Comparison of ENCODE assay signal across 19 cellular contexts in genomic region chr13:31957772-31958171, GRCh38.
DNase-seq lines count a peak whose midpoint lies in the region; FAIRE-seq and TF ChIP-seq lines count a peak whose summit lies in the region.
"Had no signal": no experiment of that assay in that cellular context is flagged by ENCODE, and none has a peak within 500 bp of the region (broad histone marks: within the 10 kb centered on the region; RNA-seq: fewer than 3 reads in every experiment).

No MANE protein-coding gene starts in this region.

- no peak overlapping the region for H2AFZ ChIP-seq in fibroblast of lung (ENCODE audit: low read length)

- H3K9me3 ChIP-seq in fibroblast of lung (ENCODE audit: control insufficient read depth, insufficient read depth, low read depth, low read length): no peaks in the 10 kb centered on the region
- H3K9me3 ChIP-seq: SJCRH30 had no signal

- no peak for TF ChIP-seq CTCF in NB4 (IDR thresholded peaks at IDR 0.05; ENCODE audit: low read depth, low read length)
- no peak for TF ChIP-seq CTCF in fibroblast of lung (conservative IDR thresholded peaks at IDR 0.05 in 1 of 2, IDR thresholded peaks at IDR 0.05 in 1 of 2; ENCODE audit: low read depth in 1 of 2, low read length in 2 of 2)
- no peak for TF ChIP-seq CTCF in type B pancreatic cell (conservative IDR thresholded peaks at IDR 0.05)

- DNase-seq in CD1c-positive myeloid dendritic cell (ENCODE audit: extremely low spot score): peak; percentile 57
- no peak for DNase-seq in GM18507 (ENCODE audit: extremely low spot score, insufficient read length, low read depth)
- peak; percentile 23 for DNase-seq in NB4 (ENCODE audit: low read depth)
- DNase-seq in fibroblast of lung (ENCODE audit: low read depth in 2 of 2): no peak
- DNase-seq in NCI-H69 (lab: John Stamatoyannopoulos, UW): no peak
- no peak for DNase-seq in NCI-H146 (lab: John Stamatoyannopoulos, UW)
- no peak for DNase-seq in type B pancreatic cell (ENCODE audit: extremely low spot score, unreplicated experiment)
- no peak for DNase-seq in SW 1271 (lab: John Stamatoyannopoulos, UW)
- DNase-seq: ACHN, C1 segment of cervical spinal cord, DMS79, HCEC 1CT, NCI-H1092, NCI-H1436 treated with DMSO at 0.1 percent for 48 hours, NCI-H2081, NCI-H774, SJCRH30 had no signal

- H3K9ac ChIP-seq in fibroblast of lung (ENCODE audit: insufficient read depth, low read length): no peak overlapping the region

- no peaks in the 10 kb centered on the region for H4K20me1 ChIP-seq in fibroblast of lung (ENCODE audit: control insufficient read depth, extremely low read depth, insufficient read depth, low read length)

- no peak overlapping the region for H3K27ac Mint-ChIP-seq in type B pancreatic cell
- H3K27ac Mint-ChIP-seq: T-helper 2 cell treated with Interferon-gamma antibody and Interleukin-4, amounts not matched to agents 5 μg/mL and 100 μg/mL, for 36 hours had no signal

- no peaks in the 10 kb centered on the region for H3K4me1 ChIP-seq in fibroblast of lung (ENCODE audit: control insufficient read depth, extremely low read depth, insufficient read depth, low read length)
- H3K4me1 ChIP-seq: SJCRH30 had no signal

- no peaks in the 10 kb centered on the region for H3K27me3 Mint-ChIP-seq in type B pancreatic cell

- no peaks in the 10 kb centered on the region for H3K27me3 ChIP-seq in fibroblast of lung (ENCODE audit: control insufficient read depth, insufficient read depth, low read length)
- H3K27me3 ChIP-seq: SJCRH30 had no signal

- H3K4me3 Mint-ChIP-seq in type B pancreatic cell: no peak overlapping the region
- H3K4me3 Mint-ChIP-seq: T-helper 2 cell treated with Interferon-gamma antibody and Interleukin-4, amounts not matched to agents 5 μg/mL and 100 μg/mL, for 36 hours had no signal

- no peaks in the 10 kb centered on the region for H3K36me3 ChIP-seq in fibroblast of lung (ENCODE audit: control insufficient read depth, insufficient read depth, low read length)
- H3K36me3 ChIP-seq: SJCRH30 had no signal

- H3K79me2 ChIP-seq in fibroblast of lung (ENCODE audit: control insufficient read depth, insufficient read depth, low read length): no peaks in the 10 kb centered on the region

- no peaks in the 10 kb centered on the region for H3K9me3 Mint-ChIP-seq in type B pancreatic cell
- H3K9me3 Mint-ChIP-seq: T-helper 2 cell treated with Interferon-gamma antibody and Interleukin-4, amounts not matched to agents 5 μg/mL and 100 μg/mL, for 36 hours had no signal

- no peaks in the 10 kb centered on the region for H3K4me1 Mint-ChIP-seq in type B pancreatic cell (ENCODE audit: unreplicated experiment)

- TF ChIP-seq POLR2A in NB4 (IDR thresholded peaks at IDR 0.05; ENCODE audit: extremely low read depth, insufficient read length): no peak

- H3K27ac ChIP-seq in fibroblast of lung (ENCODE audit: insufficient read depth, low read length): peak overlapping the region; percentile 16
- H3K27ac ChIP-seq: SJCRH30 had no signal

- H3K4me2 ChIP-seq in fibroblast of lung (ENCODE audit: extremely low read depth, insufficient read depth, low read length): no peak overlapping the region

- FAIRE-seq in GM18507 (lab: Jason Lieb, UNC): peak; percentile 21
- FAIRE-seq: K562 had no signal

- H3K4me3 ChIP-seq in NB4 (ENCODE audit: low read depth, low read length) (no peak overlapping the region), fibroblast of lung (replicated peaks in 1 of 4; ENCODE audit: control extremely low read depth in 1 of 4, insufficient read depth in 1 of 4, low read depth in 3 of 4, low read length in 4 of 4) (no peak overlapping the region)
- H3K4me3 ChIP-seq: K562, SJCRH30 had no signal

- peaks cover 4% of the 10 kb centered on the region for H3K36me3 Mint-ChIP-seq in type B pancreatic cell

Comparison
In these comparisons a context has a peak if more than half of its experiments do, and no peak if none do; other contexts are left out.
1. DNase-seq: peak in CD1c-positive myeloid dendritic cell (single experiment) and NB4 (single experiment); none in GM18507 (single experiment), fibroblast of lung (0 of 2), NCI-H69 (single experiment), NCI-H146 (single experiment), type B pancreatic cell (single experiment) and SW 1271 (0 of 2).